In the genomic region with DNA sequence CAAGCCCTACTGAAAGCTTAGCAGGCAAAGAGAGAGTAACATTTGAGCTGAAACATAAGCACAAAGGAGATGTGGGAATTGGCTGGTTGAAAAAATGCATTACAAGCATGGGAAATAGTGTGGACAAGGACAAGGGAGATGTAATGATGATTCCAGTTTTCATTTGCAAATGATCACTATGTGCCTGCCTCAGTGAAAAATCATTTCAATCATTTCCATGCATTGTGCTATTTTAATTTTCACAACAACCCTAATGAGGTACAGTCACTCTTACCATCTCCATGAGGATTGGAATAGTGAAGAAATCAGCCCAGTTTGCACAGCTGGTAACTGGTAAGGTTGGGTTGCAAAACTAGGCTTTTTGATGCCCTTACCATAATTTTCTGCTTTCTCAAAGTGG, we compare ENCODE assay signal across 1 cellular context.
TF ChIP-seq lines count a peak whose summit lies in the region.

No MANE protein-coding gene starts in this region.

TF ChIP-seq in IMR-90, 13 proteins besides CTCF, POLR2A, EP300 and RAD21 (continued from another document):
- TF ChIP-seq RCOR1 (IDR thresholded peaks at IDR 0.05; ENCODE audit: insufficient replicate concordance, low read length) (no peak), CEBPB (IDR thresholded peaks at IDR 0.05; ENCODE audit: low read depth, low read length) (no peak)
